8 cellular contexts compared by ENCODE assay signal in genomic region chr12:101856614-101857013, GRCh38. TPM values are rescaled to one million over a fixed set of nuclear protein-coding genes. Genes with fewer than 3 reads are reported as not detected.
DNase-seq lines count a peak whose midpoint lies in the region; ATAC-seq, FAIRE-seq and TF ChIP-seq lines count a peak whose summit lies in the region.
"Not testable (repeated sequence)": the region's sequence is repeated elsewhere in the genome, so short reads cannot be mapped to it uniquely, and the experiment has no call there.

No MANE protein-coding gene starts in this region.

- H3K9me3 ChIP-seq in GM12878 (replicated peaks; ENCODE audit: control insufficient read depth, insufficient read depth, low read length): peaks cover 10% of the 10 kb centered on the region
- not testable (repeated sequence) for H3K9me3 ChIP-seq in skeletal muscle satellite cell (replicated peaks; ENCODE audit: low read length)

- not testable (repeated sequence) for BruUV-seq in GM12878 (replicated peaks; lab: Mats Ljungman, UMichigan)

- H3K9ac ChIP-seq in GM12878 (ENCODE audit: control insufficient read depth, insufficient read depth, low read length); skeletal muscle satellite cell (ENCODE audit: low read depth, low read length): not testable (repeated sequence)

- POLR2A ChIA-PET in GM12878 (lab: Charles Lee): interaction anchor here (0.8 to 2.0 kb wide), 4 partner anchors 18 to 31 kb away, joined by 3 to 7 read pairs (median 4); partner anchors contain the start of gene DRAM1

- not testable (repeated sequence) for H3K4me3 ChIP-seq in GM12865 (ENCODE audit: low read depth, low read length); GM12878; skeletal muscle satellite cell (ENCODE audit: low read length)

- FAIRE-seq in GM12878 (lab: Jason Lieb, UNC): not testable (repeated sequence)

- TF ChIP-seq POLR2A in GM12878 (IDR thresholded peaks at IDR 0.05; ENCODE audit: low read depth, low read length): not testable (repeated sequence)

- DNase-seq in GM12865 (ENCODE audit: low read depth): peak; percentile 83
- not testable (repeated sequence) for DNase-seq in GM12878 (ENCODE audit: low read depth, low spot score)

- H3K27ac ChIP-seq in GM12878 (ENCODE audit: control insufficient read depth, insufficient read depth): peak overlapping the region; percentile 75

- not testable (repeated sequence) for TF ChIP-seq RAD21 in GM12878 (IDR thresholded peaks at IDR 0.05; ENCODE audit: insufficient read depth, low read depth, low read length)

- H3K36me3 ChIP-seq in GM12878 (ENCODE audit: control insufficient read depth in 2 of 2, insufficient read depth in 2 of 2, low read length in 1 of 2); skeletal muscle satellite cell (ENCODE audit: insufficient read depth, low read length): not testable (repeated sequence)

- not testable (repeated sequence) for H4K20me1 ChIP-seq in GM12878 (ENCODE audit: control insufficient read depth, insufficient read depth)

- not testable (repeated sequence) for H3K79me2 ChIP-seq in GM12878 (ENCODE audit: control insufficient read depth, insufficient read depth, low read length)

- SMC1A ChIA-PET in GM12878 (lab: Charles Lee; ENCODE audit: uncharacterized antibody, unreplicated experiment): interaction anchor here (0.7 to 2.5 kb wide), 10 partner anchors 9 to 83 kb away, joined by 3 to 18 read pairs (median 5); partner anchors contain the start of gene GNPTAB

- H3K4me2 ChIP-seq in GM12878 (ENCODE audit: control insufficient read depth, insufficient read depth) (peak overlapping the region; percentile 50; the same call in 1 of the 2 replicates), skeletal muscle satellite cell (ENCODE audit: low read length) (peak overlapping the region; percentile 36)

- intact Hi-C loops in GM12878 (cut with micrococcal nuclease; ENCODE audit: unreplicated experiment): loop anchor here (2.0 kb wide), 1 partner anchor 76 kb away; no protein-coding TSS in a partner anchor

- RAD21 ChIA-PET in GM12878 (lab: Charles Lee; ENCODE audit: unreplicated experiment): interaction anchor here (0.7 to 2.7 kb wide), 5 partner anchors 9 to 46 kb away, joined by 3 to 16 read pairs (median 7); no protein-coding TSS in a partner anchor

- in situ Hi-C loops in GM12878 (cut with MboI): not testable (repeated sequence)

- not testable (repeated sequence) for TF ChIP-seq CTCF in GM12865 (IDR thresholded peaks at IDR 0.05; ENCODE audit: insufficient read depth, low read depth, low read length, missing control alignments); GM12878 (IDR thresholded peaks at IDR 0.05 in 2 of 3, conservative IDR thresholded peaks at IDR 0.05 in 1 of 3; ENCODE audit: control insufficient read depth in 2 of 3, extremely low read depth in 1 of 3, insufficient read depth in 1 of 3, low read depth in 3 of 3, low read length in 3 of 3)

- peak; percentile 11 for ATAC-seq in GM18873 (IDR thresholded peaks at IDR 0.05; ENCODE audit: low FRiP score, unreplicated experiment)
- peak; percentile 26 for ATAC-seq in GM21390 (IDR thresholded peaks at IDR 0.05; ENCODE audit: unreplicated experiment)
- ATAC-seq in HG02588 (IDR thresholded peaks at IDR 0.05; ENCODE audit: unreplicated experiment): peak; percentile 12
- peak; percentile 5 for ATAC-seq in HG02981 (IDR thresholded peaks at IDR 0.05; ENCODE audit: unreplicated experiment)
- peak; percentile 27 for ATAC-seq in HG03432 (IDR thresholded peaks at IDR 0.05; ENCODE audit: unreplicated experiment)
- peak; percentile 23 for ATAC-seq in GM12878

- H3K4me1 ChIP-seq in GM12878 (ENCODE audit: control insufficient read depth, insufficient read depth, low read length) (peaks cover 64% of the 10 kb centered on the region), skeletal muscle satellite cell (ENCODE audit: control insufficient read depth, insufficient read depth, low read length) (peaks cover 22% of the 10 kb centered on the region)

- H2AFZ ChIP-seq in GM12878 (ENCODE audit: control insufficient read depth, low read depth, low read length): not testable (repeated sequence)

- 17% methylated on average over 5 of the region's 5 CpGs for WGBS in GM12878 (ENCODE audit: insufficient coverage, insufficient replicate concordance, low lambda C conversion rate, missing lambda C conversion rate)

- TF ChIP-seq EP300 in GM12878 (IDR thresholded peaks at IDR 0.05; ENCODE audit: borderline replicate concordance in 1 of 2, control insufficient read depth in 1 of 2, low read depth in 2 of 2, low read length in 2 of 2): not testable (repeated sequence)

- CTCF ChIA-PET in GM12878 (lab: Yijun Ruan, JAX): interaction anchor here (3.2 kb wide), 1 partner anchor 16 kb away, joined by 38 read pairs; no protein-coding TSS in a partner anchor

- H3K27me3 ChIP-seq in GM12878 (replicated peaks in 1 of 2; ENCODE audit: control insufficient read depth in 2 of 2, insufficient read depth in 2 of 2, low read length in 1 of 2); skeletal muscle satellite cell (ENCODE audit: control insufficient read depth, insufficient read depth, low read length): not testable (repeated sequence)

TF ChIP-seq in GM12878, 131 proteins besides CTCF, POLR2A, EP300 and RAD21 (continues in another document):
- peak; percentile 43 for TF ChIP-seq RUNX3 (IDR thresholded peaks at IDR 0.05; ENCODE audit: low read length)
- 0 out of 2 replicates have a peak, but pooled peaks have one; percentile 33 for TF ChIP-seq CBX5 (IDR thresholded peaks at IDR 0.05; ENCODE audit: low read depth)
- peak; percentile 50; the same call in 1 of the 2 replicates for TF ChIP-seq MTA3 (IDR thresholded peaks at IDR 0.05; ENCODE audit: borderline replicate concordance, low read length)
- 0 out of 2 replicates have a peak, but pooled peaks have one; percentile 71 for TF ChIP-seq TCF3 (IDR thresholded peaks at IDR 0.05; ENCODE audit: borderline replicate concordance, insufficient read depth, low read depth, low read length)
- TF ChIP-seq BCL11A (IDR thresholded peaks at IDR 0.05; ENCODE audit: low read depth, low read length): 0 out of 2 replicates have a peak, but pooled peaks have one; percentile 6
- TF ChIP-seq CREB1 (IDR thresholded peaks at IDR 0.05; ENCODE audit: low read depth): 0 out of 2 replicates have a peak, but pooled peaks have one; percentile 15
- TF ChIP-seq YY1 (IDR thresholded peaks at IDR 0.05; ENCODE audit: low read depth, low read length): 0 out of 2 replicates have a peak, but pooled peaks have one; percentile 17
- peak; percentile 41; the same call in 1 of the 2 replicates for TF ChIP-seq CREM (IDR thresholded peaks at IDR 0.05; ENCODE audit: low read depth)
- peak; percentile 67; the same call in 1 of the 2 replicates for TF ChIP-seq MEF2A (IDR thresholded peaks at IDR 0.05; ENCODE audit: insufficient read depth, low read depth, low read length)

RNA-seq across cellular contexts. Expression of gene DRAM1, which starts 20.8 kb away (rescaled TPM):
- 283 and 300 TPM in 2 replicates for total RNA-seq in GM12878 (2013; cell fraction: nucleolus; rRNA removed)
- 34.0 and 41.1 TPM in 2 replicates for total RNA-seq in GM12878 (2014; rRNA removed)
- 35.2 and 39.4 TPM in 2 replicates for total RNA-seq in GM12878 (2014; rRNA removed; fragmentation: Illumina TruSeq; extraction: Trizol)
- 38.7 and 41.6 TPM in 2 replicates for total RNA-seq in GM12878 (2021)
- polyA plus RNA-seq in GM12878 (2011; ENCODE audit: low read depth): 17.1 TPM
- 58.7 and 67.3 TPM in 2 replicates for polyA plus RNA-seq in GM12878 (2011; rRNA removed)
- polyA plus RNA-seq in GM12878 (2011; cell fraction: cytosol; rRNA removed): 25.7 and 35.5 TPM in 2 replicates
- polyA plus RNA-seq in GM12878 (2011; cell fraction: nucleus; rRNA removed): 22.0 and 23.4 TPM in 2 replicates
- polyA plus RNA-seq in GM12878 (2012): 32.6 and 42.2 TPM in 2 replicates
- 32.9 and 57.7 TPM in 2 replicates for polyA plus RNA-seq in GM12878 (2014; fragmentation: Illumina TruSeq; extraction: Trizol)
- 10 to 100 TPM; 22.4 to 34.8 TPM for polyA plus RNA-seq in GM12878 (2014; fragmentation: Nextera tagmentation; extraction: Ambion mirVana)
- polyA plus RNA-seq in GM12878 (2014; rRNA removed): 45.9 and 47.2 TPM in 2 replicates
- polyA plus RNA-seq in GM12878 (2016; fragmentation: Nextera tagmentation; extraction: Ambion mirVana): 10 to 100 TPM; 89.1 to 91.5 TPM
- 76.8 and 90.8 TPM in 2 replicates for polyA minus RNA-seq in GM12878 (2011; rRNA and poly(A)+ RNA removed)
- 12.6 and 17.9 TPM in 2 replicates for polyA minus RNA-seq in GM12878 (2011; cell fraction: cytosol; rRNA and poly(A)+ RNA removed)
- polyA minus RNA-seq in GM12878 (2011; cell fraction: nucleus; rRNA and poly(A)+ RNA removed): 56.1 and 123 TPM in 2 replicates
- 15.2 and 19.9 TPM in 2 replicates for total RNA-seq in skeletal muscle satellite cell (2012; rRNA removed)

RNA-seq across cellular contexts. Expression of gene GNPTAB, which starts 25.9 kb away (rescaled TPM):
- 233 and 257 TPM in 2 replicates for total RNA-seq in GM12878 (2013; cell fraction: nucleolus; rRNA removed)
- total RNA-seq in GM12878 (2014; rRNA removed) (32.0 and 33.6 TPM in 2 replicates), GM12878 (2014; rRNA removed; fragmentation: Illumina TruSeq; extraction: Trizol) (36.8 and 38.9 TPM in 2 replicates), GM12878 (2021) (31.3 and 36.0 TPM in 2 replicates)
- 15.3 TPM for polyA plus RNA-seq in GM12878 (2011; ENCODE audit: low read depth)
- polyA plus RNA-seq in GM12878 (2011; rRNA removed) (37.4 and 52.1 TPM in 2 replicates), GM12878 (2014; fragmentation: Illumina TruSeq; extraction: Trizol) (36.8 and 43.9 TPM in 2 replicates), GM12878 (2014; fragmentation: Nextera tagmentation; extraction: Ambion mirVana) (10 to 100 TPM in 1 of 2 experiments, 1 to 10 TPM in 1; 9.8 to 10.5 TPM), GM12878 (2014; rRNA removed) (21.5 and 24.9 TPM in 2 replicates), GM12878 (2016; fragmentation: Nextera tagmentation; extraction: Ambion mirVana) (10 to 100 TPM; 34.5 to 38.0 TPM)
- polyA plus RNA-seq in GM12878 (2011; cell fraction: cytosol; rRNA removed): 20.2 and 21.0 TPM in 2 replicates
- 19.2 and 25.4 TPM in 2 replicates for polyA plus RNA-seq in GM12878 (2011; cell fraction: nucleus; rRNA removed)
- polyA plus RNA-seq in GM12878 (2012): 18.9 and 21.7 TPM in 2 replicates
- polyA minus RNA-seq in GM12878 (2011; rRNA and poly(A)+ RNA removed): 60.5 and 80.5 TPM in 2 replicates
- polyA minus RNA-seq in GM12878 (2011; cell fraction: cytosol; rRNA and poly(A)+ RNA removed): 14.0 and 15.3 TPM in 2 replicates
- 24.1 and 46.2 TPM in 2 replicates for polyA minus RNA-seq in GM12878 (2011; cell fraction: nucleus; rRNA and poly(A)+ RNA removed)
- 11.1 and 15.5 TPM in 2 replicates for total RNA-seq in skeletal muscle satellite cell (2012; rRNA removed)
